9 cellular contexts compared by ENCODE assay signal in genomic region chr11:5369793-5370192, GRCh38. TPM values are rescaled to one million over a fixed set of nuclear protein-coding genes. Genes with fewer than 3 reads are reported as not detected.
DNase-seq lines count a peak whose midpoint lies in the region; ATAC-seq and TF ChIP-seq lines count a peak whose summit lies in the region.
"Had no signal": no experiment of that assay in that cellular context is flagged by ENCODE, and none has a peak within 500 bp of the region (broad histone marks: within the 10 kb centered on the region; RNA-seq: fewer than 3 reads in every experiment).

No MANE protein-coding gene starts in this region.

- H3K27ac Mint-ChIP-seq in neural crest cell (ENCODE audit: unreplicated experiment), result no peak overlapping the region

- DNase-seq in astrocyte of the spinal cord (ENCODE audit: low read depth, low spot score) (peak; percentile 60), neural crest cell (ENCODE audit: low read depth, low spot score) (no peak), NCI-H1436 treated with DMSO at 0.1 percent for 48 hours (lab: John Stamatoyannopoulos, UW) (no peak), ascending aorta (ENCODE audit: low spot score in 2 of 2) (no peak), NCI-H2107 treated with DMSO at 0.1 percent for 48 hours (lab: John Stamatoyannopoulos, UW; ENCODE audit: unreplicated experiment) (no peak)
- DNase-seq in stimulated activated CD4-positive, alpha-beta T cell treated with anti-CD3 and anti-CD28 coated beads, Interleukin-12 subunit alpha, Interleukin-12 subunit beta, amount 100 ng/mL, for 4 hours, result no peak

- H3K27me3 ChIP-seq in ascending aorta, result no peaks in the 10 kb centered on the region

- TF ChIP-seq CTCF in astrocyte of the spinal cord (IDR thresholded peaks at IDR 0.05; ENCODE audit: low read depth, low read length), result peak; percentile 55
- TF ChIP-seq CTCF in neural crest cell (conservative IDR thresholded peaks at IDR 0.05), result peak; percentile 45
- TF ChIP-seq CTCF in ascending aorta (IDR thresholded peaks at IDR 0.05), result no peak

- peaks cover 0 to 3% of the 10 kb centered on the region in 2 donors for H3K4me1 ChIP-seq in ascending aorta

- ATAC-seq in GM18909 (IDR thresholded peaks at IDR 0.05; ENCODE audit: poor library complexity, unreplicated experiment) (peak; percentile 76), HG03378 (IDR thresholded peaks at IDR 0.05; ENCODE audit: unreplicated experiment) (peak; percentile 62)

- H3K9me3 ChIP-seq in ascending aorta, result no peaks in the 10 kb centered on the region

- H3K4me1 Mint-ChIP-seq in neural crest cell, result no peaks in the 10 kb centered on the region

- intact Hi-C loops in ascending aorta (cut with DNase I), result no loop called here

- no peak overlapping the region for H3K4me3 Mint-ChIP-seq in neural crest cell

- H3K4me3 ChIP-seq in astrocyte of the spinal cord (ENCODE audit: low read depth, low read length), result no peak overlapping the region
- H3K4me3 ChIP-seq in ascending aorta, result no peak overlapping the region

- in situ Hi-C loops in astrocyte of the spinal cord (cut with HindIII; ENCODE audit: low sequenced_read_pairs), result no loop called here

- peaks cover 2% of the 10 kb centered on the region for H3K9me3 Mint-ChIP-seq in neural crest cell

- no peaks in the 10 kb centered on the region for H3K27me3 Mint-ChIP-seq in neural crest cell (ENCODE audit: low read depth)

- H3K27ac ChIP-seq in ascending aorta, result no peak overlapping the region

- no peaks in the 10 kb centered on the region for H3K36me3 ChIP-seq in ascending aorta

- H3K36me3 Mint-ChIP-seq in neural crest cell (ENCODE audit: low read depth), result no peaks in the 10 kb centered on the region

RNA-seq across cellular contexts. Expression of gene OR51M1, which starts 13.8 kb away (rescaled TPM):
- not detected in 2 replicates for total RNA-seq in neural crest cell
- not detected for total RNA-seq in ascending aorta
- total RNA-seq: temporal lobe had no signal

RNA-seq across cellular contexts. Expression of gene OR51B6, which starts 18.5 kb away (rescaled TPM):
- total RNA-seq in neural crest cell (not detected in 2 replicates), ascending aorta (not detected)
- total RNA-seq: temporal lobe had no signal

RNA-seq across cellular contexts. Expression of gene OR51B5, which starts 26.5 kb away (rescaled TPM):
- total RNA-seq in neural crest cell, result 0.21 TPM in 1 of 2 replicates, not detected in the other
- total RNA-seq in ascending aorta, result not detected

RNA-seq across cellular contexts. Expression of gene OR51B2, which starts 45.7 kb away (rescaled TPM):
- not detected in 2 replicates for total RNA-seq in neural crest cell
- total RNA-seq in ascending aorta, result not detected

RNA-seq across cellular contexts. Expression of gene OR51Q1, which starts 52.1 kb away (rescaled TPM):
- total RNA-seq in neural crest cell (not detected in 2 replicates), ascending aorta (not detected)
- total RNA-seq: temporal lobe had no signal

Comparison
In these comparisons a context has a peak if more than half of its experiments do, and no peak if none do; other contexts are left out.
1. CTCF ChIP-seq: peak in astrocyte of the spinal cord (single experiment) and neural crest cell (single experiment); none in ascending aorta (0 of 3).